1 cellular context compared by ENCODE assay signal in genomic region chr9:133869674-133870419, GRCh38.
TF ChIP-seq lines count a peak whose summit lies in the region.

No MANE protein-coding gene starts in this region.

TF ChIP-seq in K562, 482 proteins besides CTCF, POLR2A, EP300 and RAD21 (continued from another document and continues in another):
- TF ChIP-seq MGA (IDR thresholded peaks at IDR 0.05), result no peak
- TF ChIP-seq YY1 (IDR thresholded peaks at IDR 0.05; ENCODE audit: borderline replicate concordance in 1 of 3, control insufficient read depth in 1 of 3, extremely low read depth in 1 of 3, insufficient read depth in 3 of 3, insufficient read length in 1 of 3, insufficient replicate concordance in 2 of 3, low read depth in 1 of 3, low read length in 2 of 3), result no peak
- TF ChIP-seq MXD1 (CRISPR knock-in tag; IDR thresholded peaks at IDR 0.05; ENCODE audit: borderline replicate concordance, poor library complexity, severe bottlenecking), result no peak
- no peak for TF ChIP-seq RB1 (IDR thresholded peaks at IDR 0.05; ENCODE audit: low read depth)
- peak; percentile 62 for TF ChIP-seq DMBX1 (CRISPR knock-in tag; IDR thresholded peaks at IDR 0.05; ENCODE audit: borderline replicate concordance)
- 0 out of 2 replicates have a peak, but pooled peaks have one; percentile 53 for TF ChIP-seq ARID3A (IDR thresholded peaks at IDR 0.05; ENCODE audit: borderline replicate concordance, low read depth, low read length)
- TF ChIP-seq SP1 (CRISPR knock-in tag; IDR thresholded peaks at IDR 0.05), result no peak
- no peak for TF ChIP-seq RFX7 (CRISPR knock-in tag; IDR thresholded peaks at IDR 0.05)
- no peak for TF ChIP-seq ZNF444 (CRISPR knock-in tag; IDR thresholded peaks at IDR 0.05)
- no peak for TF ChIP-seq E2F6 (IDR thresholded peaks at IDR 0.05; ENCODE audit: borderline replicate concordance in 1 of 2, extremely low read depth in 1 of 2, insufficient read depth in 1 of 2, insufficient read length in 1 of 2, low read depth in 1 of 2, low read length in 1 of 2, poor library complexity in 1 of 2, severe bottlenecking in 1 of 2)
- TF ChIP-seq JUNB (CRISPR knock-in tag; conservative IDR thresholded peaks at IDR 0.05), result no peak
- TF ChIP-seq PBX2 (CRISPR knock-in tag; IDR thresholded peaks at IDR 0.05; ENCODE audit: low read depth), result no peak
- no peak for TF ChIP-seq PBX2 (tag; conservative IDR thresholded peaks at IDR 0.05; ENCODE audit: low read depth)
- TF ChIP-seq LARP7 (IDR thresholded peaks at IDR 0.05), result no peak
- TF ChIP-seq ZNF830 (CRISPR knock-in tag; IDR thresholded peaks at IDR 0.05), result no peak
- TF ChIP-seq HMG20B (CRISPR knock-in tag; IDR thresholded peaks at IDR 0.05), result no peak
- no peak for TF ChIP-seq SRSF7 (optimal IDR thresholded peaks at IDR 0.05; ENCODE audit: low read depth, low read length)
- no peak for TF ChIP-seq ZNF280B (CRISPR knock-in tag; IDR thresholded peaks at IDR 0.05)
- TF ChIP-seq ZNF75A (CRISPR knock-in tag; IDR thresholded peaks at IDR 0.05), result no peak
- no peak for TF ChIP-seq HIVEP1 (CRISPR knock-in tag; IDR thresholded peaks at IDR 0.05)
- TF ChIP-seq RBFOX2 (IDR thresholded peaks at IDR 0.05; ENCODE audit: low read depth, low read length), result no peak
- TF ChIP-seq FIP1L1 (IDR thresholded peaks at IDR 0.05; ENCODE audit: low read depth, low read length, poor library complexity, severe bottlenecking), result no peak
